ENCODE assay signal across 20 cellular contexts in genomic region chr1:72371259-72372035, GRCh38.
DNase-seq lines count a peak whose midpoint lies in the region; ATAC-seq and TF ChIP-seq lines count a peak whose summit lies in the region.
"Had no signal": no experiment of that assay in that cellular context is flagged by ENCODE, and none has a peak within 500 bp of the region (broad histone marks: within the 10 kb centered on the region; RNA-seq: fewer than 3 reads in every experiment).

No MANE protein-coding gene starts in this region.

- peak; percentile 10 for TF ChIP-seq CTCF in cardiac fibroblast (IDR thresholded peaks at IDR 0.05; ENCODE audit: low read depth, low read length)

- ATAC-seq in HG03280 (IDR thresholded peaks at IDR 0.05; ENCODE audit: unreplicated experiment) = no peak
- ATAC-seq: mucosa of descending colon; stimulated activated memory B cell treated with anti-CD40 and anti-IgM and Interleukin-4, amounts not matched to agents 10 μg/mL and 1 μg/mL and 100 μg/mL, for 72 hours had no signal

- no peak overlapping the region for H3K4me3 ChIP-seq in cardiac fibroblast (replicated peaks in 1 of 2; ENCODE audit: low read depth in 2 of 2, low read length in 2 of 2)
- H3K4me3 ChIP-seq: mucosa of descending colon, right lobe of liver, tibial artery had no signal

- peak; percentile 6 for DNase-seq in COLO829 (ENCODE audit: low spot score)
- DNase-seq in HuH-7 (ENCODE audit: low spot score) = peak; percentile 14
- no peak for DNase-seq in cardiac fibroblast (ENCODE audit: low read depth in 2 of 2)
- DNase-seq in kidney tubule cell (ENCODE audit: low spot score) = peak; percentile 87
- DNase-seq in NCI-H2227 (lab: John Stamatoyannopoulos, UW; ENCODE audit: unreplicated experiment) = no peak
- DNase-seq in COR-L47 (lab: John Stamatoyannopoulos, UW) = no peak
- no peak for DNase-seq in NCI-H774 (lab: John Stamatoyannopoulos, UW)
- DNase-seq: ACHN; activated CD4-positive, alpha-beta T cell treated with anti-CD3 and anti-CD28 coated beads, Interleukin-2, amount 50 U/mL, for 4 hours; amygdala; HFFc6; hippocampal formation; MM.1S; mucosa of descending colon; NCI-H1694; NCI-H2227 treated with DMSO at 0.1 percent for 48 hours; right lobe of liver had no signal

Comparison
In these comparisons a context has a peak if more than half of its experiments do, and no peak if none do; other contexts are left out.
1. DNase-seq: peak in COLO829 (single experiment), HuH-7 (single experiment) and kidney tubule cell (single experiment); none in cardiac fibroblast (0 of 2), NCI-H2227 (single experiment), COR-L47 (single experiment) and NCI-H774 (single experiment).